Comparison of ENCODE assay signal across 24 cellular contexts in the genomic region with DNA sequence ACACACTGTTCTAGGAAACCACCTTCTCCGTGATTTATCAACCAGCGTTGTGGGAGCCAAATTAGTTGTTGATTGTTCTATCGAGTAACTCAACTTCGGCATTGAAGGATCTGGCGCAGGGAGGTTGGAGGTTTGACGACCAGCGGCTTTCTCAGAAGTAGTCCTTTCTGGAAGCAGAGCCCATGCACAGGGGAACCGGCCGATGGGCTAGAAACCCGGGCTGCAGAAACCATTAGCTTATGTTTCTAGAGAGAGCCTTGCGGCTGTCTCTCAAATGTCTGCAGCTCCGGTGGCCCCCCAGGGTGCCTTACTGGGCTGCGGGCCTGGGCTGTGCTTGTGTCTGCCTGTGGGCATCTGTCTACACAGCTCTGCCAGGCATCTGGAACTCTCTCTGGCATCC.
"Had no signal": no experiment of that assay in that cellular context is flagged by ENCODE, and none has a peak within 500 bp of the region (broad histone marks: within the 10 kb centered on the region; RNA-seq: fewer than 3 reads in every experiment).

No MANE protein-coding gene starts in this region.

- ATAC-seq: left colon; left lung; lower lobe of right lung; natural killer cell; psoas muscle; stimulated activated memory B cell treated with anti-CD40 and anti-IgM and Interleukin-4, amounts not matched to agents 10 μg/mL and 1 μg/mL and 100 μg/mL, for 72 hours; stimulated activated naive CD8-positive, alpha-beta T cell treated with anti-CD3 and anti-CD28 coated beads, Interleukin-15, amount 100 ng/mL, for 72 hours had no signal

- H3K27me3 Mint-ChIP-seq: stimulated activated naive CD8-positive, alpha-beta T cell treated with anti-CD3 and anti-CD28 coated beads, Interleukin-15, amount 100 ng/mL, for 72 hours had no signal

- H3K36me3 Mint-ChIP-seq: immature natural killer cell; mesothelial cell of epicardium; naive B cell; natural killer cell; stimulated activated memory B cell treated with anti-CD40 and anti-IgM and Interleukin-4, amounts not matched to agents 10 μg/mL and 1 μg/mL and 100 μg/mL, for 72 hours; type B pancreatic cell had no signal

- H3K27ac Mint-ChIP-seq: immature natural killer cell; mesothelial cell of epicardium; naive B cell; natural killer cell; stimulated activated memory B cell treated with anti-CD40 and anti-IgM and Interleukin-4, amounts not matched to agents 10 μg/mL and 1 μg/mL and 100 μg/mL, for 72 hours; stimulated activated naive CD8-positive, alpha-beta T cell treated with anti-CD3 and anti-CD28 coated beads, Interleukin-15, amount 100 ng/mL, for 72 hours; type B pancreatic cell had no signal

- DNase-seq: hypothalamus; immature natural killer cell; kidney; left colon; left lung; lower lobe of right lung; mammary epithelial cell; mesenchymal stem cell; naive B cell; natural killer cell; occipital lobe; psoas muscle; right lobe of liver; stimulated activated CD4-positive, alpha-beta T cell treated with anti-CD3 and anti-CD28 coated beads, Interleukin-1b, Interleukin-23, amount 100 ng/mL, for 48 hours; stimulated activated CD4-positive, alpha-beta T cell treated with anti-CD3 and anti-CD28 coated beads, Interleukin-2, amount 100 ng/mL, for 48 hours; stimulated activated CD4-positive, alpha-beta T cell treated with anti-CD3 and anti-CD28 coated beads, Interleukin-4, amount 100 ng/mL, for 4 hours; stimulated activated CD8-positive, alpha-beta memory T cell treated with anti-CD3 and anti-CD28 coated beads, Interleukin-4, amount 100 ng/mL, for 48 hours; stimulated activated naive CD4-positive, alpha-beta T cell treated with Interleukin-2 at 50 U/mL for 16 hours; stimulated activated naive CD8-positive, alpha-beta T cell treated with anti-CD3 and anti-CD28 coated beads, Interleukin-15, amount 100 ng/mL, for 72 hours; substantia nigra; uterus had no signal

- H3K9me3 Mint-ChIP-seq: immature natural killer cell; mesothelial cell of epicardium; naive B cell; natural killer cell; stimulated activated naive CD8-positive, alpha-beta T cell treated with anti-CD3 and anti-CD28 coated beads, Interleukin-15, amount 100 ng/mL, for 72 hours; type B pancreatic cell had no signal

- H3K4me1 Mint-ChIP-seq: stimulated activated memory B cell treated with anti-CD40 and anti-IgM and Interleukin-4, amounts not matched to agents 10 μg/mL and 1 μg/mL and 100 μg/mL, for 72 hours had no signal

- H3K4me3 Mint-ChIP-seq: immature natural killer cell; mesothelial cell of epicardium; naive B cell; natural killer cell; stimulated activated memory B cell treated with anti-CD40 and anti-IgM and Interleukin-4, amounts not matched to agents 10 μg/mL and 1 μg/mL and 100 μg/mL, for 72 hours; stimulated activated naive CD8-positive, alpha-beta T cell treated with anti-CD3 and anti-CD28 coated beads, Interleukin-15, amount 100 ng/mL, for 72 hours; type B pancreatic cell had no signal
